In the genomic region with DNA sequence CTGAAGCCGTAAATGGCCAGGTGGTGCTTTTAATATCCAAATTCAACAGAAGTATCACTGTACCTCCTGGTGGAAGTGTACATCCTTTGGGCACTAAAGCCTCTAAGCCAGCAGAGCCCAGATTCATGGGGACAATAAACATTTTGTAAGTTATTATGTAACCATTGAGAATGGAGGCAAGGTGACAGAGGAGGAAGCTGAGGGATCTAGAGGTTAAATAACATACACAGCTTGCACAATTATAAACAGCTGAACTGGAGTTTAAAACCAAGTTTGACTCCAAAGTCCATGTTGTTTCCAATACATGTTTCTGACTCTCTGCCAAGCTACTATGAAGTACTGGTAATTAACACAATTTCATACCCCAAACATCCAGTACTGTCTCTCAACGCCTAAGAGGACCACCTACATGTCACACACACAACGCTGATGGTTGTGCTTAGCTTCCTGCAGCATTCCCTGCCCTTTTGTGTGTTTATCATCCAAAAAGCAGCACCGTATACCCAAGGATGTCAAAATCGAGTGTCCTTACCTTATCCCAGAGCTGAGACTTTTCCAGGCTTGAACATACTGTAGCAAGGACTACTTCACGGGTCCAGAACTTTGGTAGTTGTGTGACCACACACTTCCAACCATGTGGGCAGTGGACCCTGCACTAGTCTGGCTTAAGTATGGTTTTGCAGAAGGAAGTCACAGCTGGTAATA, we compare ENCODE assay signal across 24 cellular contexts. TPM values are rescaled to one million over a fixed set of nuclear protein-coding genes. Genes with fewer than 3 reads are reported as not detected.
DNase-seq lines count a peak whose midpoint lies in the region; ATAC-seq and TF ChIP-seq lines count a peak whose summit lies in the region.
"Had no signal": no experiment of that assay in that cellular context is flagged by ENCODE, and none has a peak within 500 bp of the region (broad histone marks: within the 10 kb centered on the region; RNA-seq: fewer than 3 reads in every experiment).

No MANE protein-coding gene starts in this region.

- TF ChIP-seq CTCF in mucosa of descending colon (IDR thresholded peaks at IDR 0.05), result no peak

- ATAC-seq in left colon (peak; percentile 87), mucosa of descending colon (peak; percentile 86), HG03520 (IDR thresholded peaks at IDR 0.05; ENCODE audit: unreplicated experiment) (no peak), HG03354 (IDR thresholded peaks at IDR 0.05; ENCODE audit: poor library complexity, severe bottlenecking, unreplicated experiment) (no peak), HG03432 (IDR thresholded peaks at IDR 0.05; ENCODE audit: unreplicated experiment) (no peak)
- ATAC-seq: CD8-positive, alpha-beta T cell; HCT116 had no signal

- H3K36me3 ChIP-seq in mucosa of descending colon (ENCODE audit: low read depth), result no peaks in the 10 kb centered on the region
- H3K36me3 ChIP-seq: MG63, SJSA1 had no signal

- intact Hi-C loops in left colon (cut with DNase I, micrococcal nuclease) (no loop called here), mucosa of descending colon (cut with DNase I, micrococcal nuclease) (loop anchor here in 1 of 2 donors (10.0 kb wide), 1 partner anchor 55 kb away; no protein-coding TSS in a partner anchor)

- H3K4me1 ChIP-seq in mucosa of descending colon (ENCODE audit: low read depth), result no peaks in the 10 kb centered on the region
- H3K4me1 ChIP-seq: SJSA1 had no signal

- DNase-seq in HT-29 (ENCODE audit: low spot score), result peak; percentile 9
- DNase-seq in NCI-H446 treated with DMSO at 0.1 percent for 48 hours (lab: John Stamatoyannopoulos, UW), result peak; percentile 19
- DNase-seq in left colon, result no peak
- peak in 1 of 3 donors; percentile 39 for DNase-seq in mucosa of descending colon
- DNase-seq in hepatic stellate cell (ENCODE audit: low spot score), result no peak
- DNase-seq: CD8-positive, alpha-beta T cell; DMS 273 treated with DMSO at 0.1 percent for 48 hours; DND-41; IMR-90; KG1; MG63; NCI-H1417 treated with DMSO at 0.1 percent for 48 hours; NCI-H1694 treated with DMSO at 0.1 percent for 48 hours; NCI-H226; NCI-H510A treated with DMSO at 0.1 percent for 48 hours; NCI-H774; PC-9; Right ventricle myocardium superior; RPMI8226 had no signal

- H3K9me3 ChIP-seq in mucosa of descending colon, result no peaks in the 10 kb centered on the region
- H3K9me3 ChIP-seq: MG63, SJSA1 had no signal

- no peak overlapping the region for H3K4me3 ChIP-seq in mucosa of descending colon
- H3K4me3 ChIP-seq: MG63, PC-9, SJSA1 had no signal

RNA-seq across cellular contexts. Expression of gene EGLN3, which starts 41.3 kb away (rescaled TPM):
- total RNA-seq in HT-29 (2014; rRNA removed; shearing (Covaris generic)), result 5.0 and 6.8 TPM in 2 replicates
- total RNA-seq in left colon (100 to 1,000 TPM in 1 of 2 donors, 10 to 100 TPM in 1; 29.5 to 161 TPM), mucosa of descending colon (100 to 1,000 TPM in 1 of 3 donors, 10 to 100 TPM in 2; 50.8 to 140 (median 72.8) TPM)

Comparison
In these comparisons a context has a peak if more than half of its experiments do, and no peak if none do; other contexts are left out.
1. DNase-seq: peak in HT-29 (single experiment) and NCI-H446 treated with DMSO at 0.1 percent for 48 hours (single experiment); none in left colon (0 of 2) and hepatic stellate cell (single experiment).
2. ATAC-seq: peak in left colon (single experiment) and mucosa of descending colon (single experiment); none in HG03520 (single experiment), HG03354 (single experiment) and HG03432 (single experiment).